In the genomic region with DNA sequence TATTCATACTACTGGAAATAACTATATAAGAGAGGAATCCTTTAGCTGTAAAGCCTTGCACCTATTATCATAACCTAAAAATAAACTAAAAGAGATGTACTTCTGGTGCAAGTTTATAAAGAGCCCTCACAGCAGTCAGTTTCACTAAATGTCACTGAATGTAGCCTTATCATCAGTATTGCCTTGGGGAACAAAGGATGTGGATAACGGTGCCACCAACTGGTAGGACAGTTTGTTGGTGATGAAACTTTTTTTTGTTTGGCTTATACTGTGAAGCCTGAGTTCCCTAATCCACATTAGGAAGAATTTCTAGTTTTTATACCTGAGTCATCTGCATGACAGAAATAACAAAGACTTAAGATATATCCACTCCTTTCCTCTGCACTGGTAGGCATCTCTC, we compare ENCODE assay signal across 1 cellular context.
TF ChIP-seq lines count a peak whose summit lies in the region.

No MANE protein-coding gene starts in this region.

TF ChIP-seq in K562, 482 proteins besides CTCF, POLR2A, EP300 and RAD21 (continued from another document):
- TF ChIP-seq, protein P1, sequence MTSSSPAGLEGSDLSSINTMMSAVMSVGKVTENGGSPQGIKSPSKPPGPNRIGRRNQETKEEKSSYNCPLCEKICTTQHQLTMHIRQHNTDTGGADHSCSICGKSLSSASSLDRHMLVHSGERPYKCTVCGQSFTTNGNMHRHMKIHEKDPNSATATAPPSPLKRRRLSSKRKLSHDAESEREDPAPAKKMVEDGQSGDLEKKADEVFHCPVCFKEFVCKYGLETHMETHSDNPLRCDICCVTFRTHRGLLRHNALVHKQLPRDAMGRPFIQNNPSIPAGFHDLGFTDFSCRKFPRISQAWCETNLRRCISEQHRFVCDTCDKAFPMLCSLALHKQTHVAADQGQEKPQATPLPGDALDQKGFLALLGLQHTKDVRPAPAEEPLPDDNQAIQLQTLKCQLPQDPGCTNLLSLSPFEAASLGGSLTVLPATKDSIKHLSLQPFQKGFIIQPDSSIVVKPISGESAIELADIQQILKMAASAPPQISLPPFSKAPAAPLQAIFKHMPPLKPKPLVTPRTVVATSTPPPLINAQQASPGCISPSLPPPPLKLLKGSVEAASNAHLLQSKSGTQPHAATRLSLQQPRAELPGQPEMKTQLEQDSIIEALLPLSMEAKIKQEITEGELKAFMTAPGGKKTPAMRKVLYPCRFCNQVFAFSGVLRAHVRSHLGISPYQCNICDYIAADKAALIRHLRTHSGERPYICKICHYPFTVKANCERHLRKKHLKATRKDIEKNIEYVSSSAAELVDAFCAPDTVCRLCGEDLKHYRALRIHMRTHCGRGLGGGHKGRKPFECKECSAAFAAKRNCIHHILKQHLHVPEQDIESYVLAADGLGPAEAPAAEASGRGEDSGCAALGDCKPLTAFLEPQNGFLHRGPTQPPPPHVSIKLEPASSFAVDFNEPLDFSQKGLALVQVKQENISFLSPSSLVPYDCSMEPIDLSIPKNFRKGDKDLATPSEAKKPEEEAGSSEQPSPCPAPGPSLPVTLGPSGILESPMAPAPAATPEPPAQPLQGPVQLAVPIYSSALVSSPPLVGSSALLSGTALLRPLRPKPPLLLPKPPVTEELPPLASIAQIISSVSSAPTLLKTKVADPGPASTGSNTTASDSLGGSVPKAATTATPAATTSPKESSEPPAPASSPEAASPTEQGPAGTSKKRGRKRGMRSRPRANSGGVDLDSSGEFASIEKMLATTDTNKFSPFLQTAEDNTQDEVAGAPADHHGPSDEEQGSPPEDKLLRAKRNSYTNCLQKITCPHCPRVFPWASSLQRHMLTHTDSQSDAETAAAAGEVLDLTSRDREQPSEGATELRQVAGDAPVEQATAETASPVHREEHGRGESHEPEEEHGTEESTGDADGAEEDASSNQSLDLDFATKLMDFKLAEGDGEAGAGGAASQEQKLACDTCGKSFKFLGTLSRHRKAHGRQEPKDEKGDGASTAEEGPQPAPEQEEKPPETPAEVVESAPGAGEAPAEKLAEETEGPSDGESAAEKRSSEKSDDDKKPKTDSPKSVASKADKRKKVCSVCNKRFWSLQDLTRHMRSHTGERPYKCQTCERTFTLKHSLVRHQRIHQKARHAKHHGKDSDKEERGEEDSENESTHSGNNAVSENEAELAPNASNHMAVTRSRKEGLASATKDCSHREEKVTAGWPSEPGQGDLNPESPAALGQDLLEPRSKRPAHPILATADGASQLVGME (CRISPR knock-in tag; IDR thresholded peaks at IDR 0.05), result no peak
- TF ChIP-seq TSC22D4 (tag; IDR thresholded peaks at IDR 0.05) (no peak), RB1 (IDR thresholded peaks at IDR 0.05; ENCODE audit: low read depth) (no peak)
- TF ChIP-seq, protein P2, sequence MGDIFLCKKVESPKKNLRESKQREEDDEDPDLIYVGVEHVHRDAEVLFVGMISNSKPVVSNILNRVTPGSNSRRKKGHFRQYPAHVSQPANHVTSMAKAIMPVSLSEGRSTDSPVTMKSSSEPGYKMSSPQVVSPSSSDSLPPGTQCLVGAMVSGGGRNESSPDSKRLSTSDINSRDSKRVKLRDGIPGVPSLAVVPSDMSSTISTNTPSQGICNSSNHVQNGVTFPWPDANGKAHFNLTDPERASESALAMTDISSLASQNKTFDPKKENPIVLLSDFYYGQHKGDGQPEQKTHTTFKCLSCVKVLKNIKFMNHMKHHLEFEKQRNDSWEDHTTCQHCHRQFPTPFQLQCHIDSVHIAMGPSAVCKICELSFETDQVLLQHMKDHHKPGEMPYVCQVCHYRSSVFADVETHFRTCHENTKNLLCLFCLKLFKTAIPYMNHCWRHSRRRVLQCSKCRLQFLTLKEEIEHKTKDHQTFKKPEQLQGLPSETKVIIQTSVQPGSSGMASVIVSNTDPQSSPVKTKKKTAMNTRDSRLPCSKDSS (IDR thresholded peaks at IDR 0.05; ENCODE audit: low read depth, partially characterized antibody), result no peak
